26 cellular contexts compared by ENCODE assay signal in genomic region chr14:95353007-95353406, GRCh38. TPM values are rescaled to one million over a fixed set of nuclear protein-coding genes. Genes with fewer than 3 reads are reported as not detected.
DNase-seq lines count a peak whose midpoint lies in the region; ATAC-seq, FAIRE-seq and TF ChIP-seq lines count a peak whose summit lies in the region.
"Had no signal": no experiment of that assay in that cellular context is flagged by ENCODE, and none has a peak within 500 bp of the region (broad histone marks: within the 10 kb centered on the region; RNA-seq: fewer than 3 reads in every experiment).

No MANE protein-coding gene starts in this region.

- peaks cover 8% of the 10 kb centered on the region for H3K4me1 Mint-ChIP-seq in WTC11
- H3K4me1 Mint-ChIP-seq: CD4-positive, alpha-beta memory T cell; CD4-positive, CD25-positive, alpha-beta regulatory T cell; CD8-positive, alpha-beta memory T cell had no signal

- DNase-seq in frontal cortex (ENCODE audit: low spot score in 2 of 2) (no peak), pancreas (no peak), WTC11 (ENCODE audit: low spot score) (no peak), HUDEP-2 (lab: John Stamatoyannopoulos, UW; ENCODE audit: unreplicated experiment in 76 of 76) (no peak)
- DNase-seq: AML-193; C1 segment of cervical spinal cord; CD4-positive, alpha-beta memory T cell; CD4-positive, CD25-positive, alpha-beta regulatory T cell; CD8-positive, alpha-beta memory T cell; COR-L47; DMS 273 treated with DMSO at 0.1 percent for 48 hours; DMS153; DMS79; DND-41; EL; GDM1 had no signal

- no peak overlapping the region for H3K9ac ChIP-seq in BLaER1

- H3K4me2 ChIP-seq in BLaER1, result peak overlapping the region; percentile 53; the same call in 1 of the 2 replicates

- H3K36me3 ChIP-seq in BLaER1 (no peaks in the 10 kb centered on the region), pancreas (no peaks in the 10 kb centered on the region)

- no peak overlapping the region for H3K4me3 ChIP-seq in BLaER1
- H3K4me3 ChIP-seq in pancreas, result no peak overlapping the region
- H3K4me3 ChIP-seq: GM12878 had no signal

- no peak overlapping the region for H3K4me3 Mint-ChIP-seq in WTC11
- H3K4me3 Mint-ChIP-seq: B cell; CD4-positive, alpha-beta memory T cell; CD4-positive, CD25-positive, alpha-beta regulatory T cell; CD8-positive, alpha-beta memory T cell had no signal

- H4K20me1 ChIP-seq in BLaER1, result no peaks in the 10 kb centered on the region

- WGBS in pancreas, 2 donors, result 92 to 96% methylated on average over 1 of the region's 1 CpG

- H3K4me1 ChIP-seq in BLaER1 (peaks cover 25% of the 10 kb centered on the region), pancreas (no peaks in the 10 kb centered on the region)

- FAIRE-seq in A204.1 (lab: Jason Lieb, UNC) (peak; percentile 19), frontal cortex (lab: Jason Lieb, UNC) (peak; percentile 3), pancreas (lab: Jason Lieb, UNC) (peak; percentile 5)
- FAIRE-seq: GM12878, GM12892, GM18507 had no signal

- intact Hi-C loops in pancreas (cut with DNase I), result no loop called here

- POLR2A ChIA-PET in WTC11 (lab: Charles Lee), result no interaction called here

- H3K9me3 ChIP-seq in BLaER1 (peaks cover 18% of the 10 kb centered on the region), pancreas (no peaks in the 10 kb centered on the region)

- peaks cover 12% of the 10 kb centered on the region for H3K9me3 Mint-ChIP-seq in WTC11

- no peak overlapping the region for H3K27ac Mint-ChIP-seq in WTC11
- H3K27ac Mint-ChIP-seq: B cell; CD8-positive, alpha-beta memory T cell had no signal

- H3K27me3 Mint-ChIP-seq in WTC11 (ENCODE audit: low read depth), result no peaks in the 10 kb centered on the region

- H3K27ac ChIP-seq in BLaER1 (peak overlapping the region; percentile 60; the same call in 1 of the 2 replicates), pancreas (no peak overlapping the region)
- H3K27ac ChIP-seq: 22Rv1 had no signal

- no peak for ATAC-seq in pancreas
- ATAC-seq in WTC11, result no peak
- ATAC-seq in GM21529 (IDR thresholded peaks at IDR 0.05; ENCODE audit: unreplicated experiment), result no peak
- ATAC-seq: GM12878 had no signal

- H3K27me3 ChIP-seq in BLaER1 (no peaks in the 10 kb centered on the region), pancreas (no peaks in the 10 kb centered on the region)

- CTCF ChIA-PET in WTC11 (lab: Charles Lee), result interaction anchor here (1.8 kb wide), 1 partner anchor 9 kb away, joined by 6 read pairs; no protein-coding TSS in a partner anchor

- TF ChIP-seq CTCF in pancreas (IDR thresholded peaks at IDR 0.05) (no peak), WTC11 (IDR thresholded peaks at IDR 0.05) (no peak)

- peaks cover 6% of the 10 kb centered on the region; the same call in 1 of the 2 replicates for H3K36me3 Mint-ChIP-seq in WTC11
- H3K36me3 Mint-ChIP-seq: CD14-positive monocyte; CD4-positive, alpha-beta memory T cell had no signal

TF ChIP-seq in WTC11, 78 proteins besides CTCF, POLR2A, EP300 and RAD21:
- TF ChIP-seq NR1H2 (CRISPR knock-in tag; IDR thresholded peaks at IDR 0.05) (no peak), ATF6 (CRISPR knock-in tag; IDR thresholded peaks at IDR 0.05) (no peak), PRRX2 (CRISPR knock-in tag; IDR thresholded peaks at IDR 0.05) (no peak)

RNA-seq across cellular contexts. Expression of gene CLMN, which starts 33.3 kb away (rescaled TPM):
- total RNA-seq in frontal cortex, result 0.82 TPM
- total RNA-seq in pancreas, result 10 to 100 TPM; 50.0 to 78.1 (median 68.2) TPM
- 10 to 100 TPM; 17.4 to 21.3 TPM for polyA plus RNA-seq in pancreas
- total RNA-seq in WTC11 (2021), result 10.4 to 12.2 TPM (median 10.8 TPM) in 3 replicates
- total RNA-seq: G401 had no signal
